Comparison of ENCODE assay signal across 1 cellular context in genomic region chr6:2909051-2909606, GRCh38.
TF ChIP-seq lines count a peak whose summit lies in the region.
"Not testable (repeated sequence)": the region's sequence is repeated elsewhere in the genome, so short reads cannot be mapped to it uniquely, and the experiment has no call there.

No MANE protein-coding gene starts in this region.

TF ChIP-seq in HepG2, 621 proteins besides CTCF, POLR2A, EP300 and RAD21:
- TF ChIP-seq RXRB (CRISPR knock-in tag; IDR thresholded peaks at IDR 0.05; ENCODE audit: borderline replicate concordance) (peak; percentile 34; the same call in 1 of the 2 replicates), BCL6 (CRISPR knock-in tag; IDR thresholded peaks at IDR 0.05) (peak; percentile 94), ZGPAT (CRISPR knock-in tag; IDR thresholded peaks at IDR 0.05) (0 out of 2 replicates have a peak, but pooled peaks have one; percentile 1), ARID5B (CRISPR knock-in tag; IDR thresholded peaks at IDR 0.05) (peak; percentile 41; the same call in 1 of the 2 replicates), SOX6 (CRISPR knock-in tag; IDR thresholded peaks at IDR 0.05) (peak; percentile 88), RARA (CRISPR knock-in tag; IDR thresholded peaks at IDR 0.05) (peak; percentile 64), SOX5 (CRISPR knock-in tag; IDR thresholded peaks at IDR 0.05; ENCODE audit: borderline replicate concordance) (peak; percentile 72; the same call in 1 of the 2 replicates), SOX13 (CRISPR knock-in tag; conservative IDR thresholded peaks at IDR 0.05 in 1 of 2, IDR thresholded peaks at IDR 0.05 in 1 of 2) (peak in 1 of 2 experiments; percentile 75; a peak in 2 of 4 replicates)
- TF ChIP-seq SOX6, SOX13 (IDR thresholded peaks at IDR 0.05): not testable (repeated sequence)
